ENCODE assay signal across 21 cellular contexts in genomic region chr2:129465045-129465444, GRCh38.
DNase-seq lines count a peak whose midpoint lies in the region; ATAC-seq and TF ChIP-seq lines count a peak whose summit lies in the region.
"Had no signal": no experiment of that assay in that cellular context is flagged by ENCODE, and none has a peak within 500 bp of the region (broad histone marks: within the 10 kb centered on the region; RNA-seq: fewer than 3 reads in every experiment).

No MANE protein-coding gene starts in this region.

- no peaks in the 10 kb centered on the region for H3K9me3 Mint-ChIP-seq in activated CD4-positive, alpha-beta T cell treated with anti-CD3 and anti-CD28 coated beads, Interleukin-2, amount 10 ng/mL, durations not matched to agents 24 days and 14 days
- H3K9me3 Mint-ChIP-seq in nephron progenitor cell: peaks cover 3% of the 10 kb centered on the region
- H3K9me3 Mint-ChIP-seq in activated CD8-positive, alpha-beta T cell treated with anti-CD3 and anti-CD28 coated beads for 36 hours: no peaks in the 10 kb centered on the region

- H3K27me3 ChIP-seq in GM23248 (replicated peaks; ENCODE audit: insufficient read depth) (no peaks in the 10 kb centered on the region), psoas muscle (ENCODE audit: insufficient read depth in 3 of 3, low read length in 2 of 3) (peaks cover 0 to 3% (median 0%) of the 10 kb centered on the region in 3 donors)

- H3F3A ChIP-seq in GM23248 (ENCODE audit: insufficient read depth): no peaks in the 10 kb centered on the region

- no peaks in the 10 kb centered on the region for H3K79me2 ChIP-seq in GM23248 (ENCODE audit: insufficient read depth)

- no peak for TF ChIP-seq CTCF in nephron progenitor cell (IDR thresholded peaks at IDR 0.05)
- no peak for TF ChIP-seq CTCF in activated CD8-positive, alpha-beta T cell treated with anti-CD3 and anti-CD28 coated beads for 36 hours (IDR thresholded peaks at IDR 0.05)
- no peak for TF ChIP-seq CTCF in psoas muscle (IDR thresholded peaks at IDR 0.05)

- no peak for ATAC-seq in activated CD8-positive, alpha-beta T cell treated with anti-CD3 and anti-CD28 coated beads for 36 hours
- no peak for ATAC-seq in psoas muscle
- ATAC-seq: GM12878, GM23338 had no signal

- H3K4me3 Mint-ChIP-seq in activated CD4-positive, alpha-beta T cell treated with anti-CD3 and anti-CD28 coated beads, Interleukin-2, amount 10 ng/mL, durations not matched to agents 24 days and 14 days: no peak overlapping the region
- H3K4me3 Mint-ChIP-seq in nephron progenitor cell: no peak overlapping the region
- H3K4me3 Mint-ChIP-seq in activated CD8-positive, alpha-beta T cell treated with anti-CD3 and anti-CD28 coated beads for 36 hours: no peak overlapping the region
- H3K4me3 Mint-ChIP-seq: B cell; CD4-positive, alpha-beta memory T cell; GM23338; HFFc6 had no signal

- no peaks in the 10 kb centered on the region for H3K4me1 ChIP-seq in GM23248 (ENCODE audit: insufficient read depth)
- no peaks in the 10 kb centered on the region for H3K4me1 ChIP-seq in psoas muscle
- H3K4me1 ChIP-seq: HAP-1 had no signal

- CTCF ChIA-PET in activated CD8-positive, alpha-beta T cell treated with anti-CD3 and anti-CD28 coated beads for 36 hours (lab: Charles Lee): no interaction called here

- intact Hi-C loops in activated CD4-positive, alpha-beta T cell treated with anti-CD3 and anti-CD28 coated beads, Interleukin-2, amount 10 ng/mL, durations not matched to agents 24 days and 14 days (cut with micrococcal nuclease): no loop called here
- intact Hi-C loops in posterior vena cava (cut with DNase I) (no loop called here), psoas muscle (cut with DNase I) (no loop called here)
- intact Hi-C loops in activated CD8-positive, alpha-beta T cell treated with anti-CD3 and anti-CD28 coated beads for 36 hours (cut with micrococcal nuclease): no loop called here

- H2AFZ ChIP-seq in GM23248: no peak overlapping the region
- H2AFZ ChIP-seq: GM23338 had no signal

- H3K27me3 Mint-ChIP-seq in activated CD4-positive, alpha-beta T cell treated with anti-CD3 and anti-CD28 coated beads, Interleukin-2, amount 10 ng/mL, durations not matched to agents 24 days and 14 days: no peaks in the 10 kb centered on the region
- no peaks in the 10 kb centered on the region for H3K27me3 Mint-ChIP-seq in nephron progenitor cell (ENCODE audit: low read depth, poor library complexity)
- H3K27me3 Mint-ChIP-seq in activated CD8-positive, alpha-beta T cell treated with anti-CD3 and anti-CD28 coated beads for 36 hours: no peaks in the 10 kb centered on the region
- H3K27me3 Mint-ChIP-seq: B cell; CD4-positive, alpha-beta memory T cell had no signal

- no peaks in the 10 kb centered on the region for H3K9me2 ChIP-seq in GM23248 (ENCODE audit: insufficient read depth)

- H3K4me1 Mint-ChIP-seq in activated CD4-positive, alpha-beta T cell treated with anti-CD3 and anti-CD28 coated beads, Interleukin-2, amount 10 ng/mL, durations not matched to agents 24 days and 14 days: no peaks in the 10 kb centered on the region
- no peaks in the 10 kb centered on the region for H3K4me1 Mint-ChIP-seq in nephron progenitor cell
- no peaks in the 10 kb centered on the region for H3K4me1 Mint-ChIP-seq in activated CD8-positive, alpha-beta T cell treated with anti-CD3 and anti-CD28 coated beads for 36 hours (ENCODE audit: low read depth)
- H3K4me1 Mint-ChIP-seq: B cell; CD4-positive, alpha-beta memory T cell; GM23338 had no signal

- POLR2A ChIA-PET in activated CD8-positive, alpha-beta T cell treated with anti-CD3 and anti-CD28 coated beads for 36 hours (lab: Charles Lee): no interaction called here

- H3K36me3 Mint-ChIP-seq in activated CD4-positive, alpha-beta T cell treated with anti-CD3 and anti-CD28 coated beads, Interleukin-2, amount 10 ng/mL, durations not matched to agents 24 days and 14 days (ENCODE audit: low read depth): no peaks in the 10 kb centered on the region
- no peaks in the 10 kb centered on the region for H3K36me3 Mint-ChIP-seq in nephron progenitor cell (ENCODE audit: low read depth)
- no peaks in the 10 kb centered on the region for H3K36me3 Mint-ChIP-seq in activated CD8-positive, alpha-beta T cell treated with anti-CD3 and anti-CD28 coated beads for 36 hours (ENCODE audit: low read depth)
- H3K36me3 Mint-ChIP-seq: CD4-positive, alpha-beta memory T cell had no signal

- in situ Hi-C loops in GM23248 (cut with MboI): no loop called here

- 39 to 45% methylated on average over 11 of the region's 11 CpGs for WGBS in GM23248 (ENCODE audit: low coverage in 1 of 2, low lambda C conversion rate in 2 of 2, missing lambda C conversion rate in 2 of 2), 2 experiments
- WGBS in psoas muscle, 3 donors: 75 to 90% (median 87%) methylated on average over 11 of the region's 11 CpGs

- H3K4me3 ChIP-seq in GM23248: no peak overlapping the region
- H3K4me3 ChIP-seq in psoas muscle: no peak overlapping the region
- H3K4me3 ChIP-seq: GM12878, GM23338, HAP-1 had no signal

- H3K4me2 ChIP-seq in GM23248 (ENCODE audit: unreplicated experiment): no peak overlapping the region
- H3K4me2 ChIP-seq: GM23338 had no signal

- H3K36me3 ChIP-seq in GM23248 (ENCODE audit: low read depth) (no peaks in the 10 kb centered on the region), psoas muscle (ENCODE audit: insufficient read depth in 1 of 2, low read depth in 1 of 2) (no peaks in the 10 kb centered on the region)
- H3K36me3 ChIP-seq: HAP-1 had no signal

- no peak overlapping the region for H3K9ac ChIP-seq in GM23248

- H3K27ac Mint-ChIP-seq in activated CD4-positive, alpha-beta T cell treated with anti-CD3 and anti-CD28 coated beads, Interleukin-2, amount 10 ng/mL, durations not matched to agents 24 days and 14 days: no peak overlapping the region
- peak overlapping the region; percentile 68 for H3K27ac Mint-ChIP-seq in nephron progenitor cell
- no peak overlapping the region for H3K27ac Mint-ChIP-seq in activated CD8-positive, alpha-beta T cell treated with anti-CD3 and anti-CD28 coated beads for 36 hours
- H3K27ac Mint-ChIP-seq: B cell, GM23338, HFFc6 had no signal

- no peaks in the 10 kb centered on the region for H4K20me1 ChIP-seq in GM23248 (ENCODE audit: insufficient read depth)

- peak; percentile 20 for DNase-seq in activated CD4-positive, alpha-beta T cell treated with anti-CD3 and anti-CD28 coated beads, Interleukin-2, amount 10 ng/mL, durations not matched to agents 24 days and 14 days
- DNase-seq in activated CD4-positive, alpha-beta T cell treated with anti-CD3 and anti-CD28 coated beads, Interleukin-2, amount 50 U/mL, for 1 hour: no peak
- DNase-seq in nephron progenitor cell (no peak), posterior vena cava (ENCODE audit: low spot score) (peak; percentile 67), DMS153 (lab: John Stamatoyannopoulos, UW) (no peak), GM23248 (no peak), psoas muscle (no peak)
- no peak for DNase-seq in activated CD8-positive, alpha-beta T cell treated with anti-CD3 and anti-CD28 coated beads for 36 hours
- DNase-seq: C1 segment of cervical spinal cord; Calu3; CD4-positive, alpha-beta memory T cell; COR-L47; DMS79; EL; GDM1; HFFc6 had no signal

- H3K9me3 ChIP-seq in GM23248 (ENCODE audit: low read depth) (no peaks in the 10 kb centered on the region), psoas muscle (no peaks in the 10 kb centered on the region)
- H3K9me3 ChIP-seq: HAP-1 had no signal

- H3K27ac ChIP-seq in GM23248 (no peak overlapping the region), psoas muscle (no peak overlapping the region)
- H3K27ac ChIP-seq: 22Rv1 had no signal

Comparison
In these comparisons a context has a peak if more than half of its experiments do, and no peak if none do; other contexts are left out.
1. DNase-seq: peak in activated CD4-positive, alpha-beta T cell treated with anti-CD3 and anti-CD28 coated beads, Interleukin-2, amount 10 ng/mL, durations not matched to agents 24 days and 14 days (single experiment) and posterior vena cava (single experiment); none in activated CD4-positive, alpha-beta T cell treated with anti-CD3 and anti-CD28 coated beads, Interleukin-2, amount 50 U/mL, for 1 hour (single experiment), nephron progenitor cell (single experiment), DMS153 (single experiment), activated CD8-positive, alpha-beta T cell treated with anti-CD3 and anti-CD28 coated beads for 36 hours (single experiment), GM23248 (single experiment) and psoas muscle (0 of 2).